8 cellular contexts compared by ENCODE assay signal in genomic region chr1:68819190-68819829, GRCh38.
DNase-seq lines count a peak whose midpoint lies in the region; ATAC-seq and TF ChIP-seq lines count a peak whose summit lies in the region.

No MANE protein-coding gene starts in this region.

- DNase-seq in HAP-1 (ENCODE audit: low spot score in 2 of 2), result peak; percentile 29 to 75
- peak; percentile 49 for DNase-seq in SK-MEL-5 (ENCODE audit: low read depth, low spot score)
- peak; percentile 35 for DNase-seq in iPS-NIHi11 (ENCODE audit: low spot score)
- DNase-seq in GOT3 (lab: John Stamatoyannopoulos, UW), result no peak
- DNase-seq in omental fat pad (ENCODE audit: low spot score), result no peak
- DNase-seq in activated T-helper 2 cell treated with anti-CD3 and anti-CD28 coated beads, Interferon-gamma antibody, Interleukin-2, Interleukin-4, amounts not matched to agents 10 μg/mL and 5 μg/mL and 100 μg/mL, durations not matched to agents 14 hours and 24 hours and 36 hours (ENCODE audit: low spot score), result no peak
- no peak for DNase-seq in middle frontal gyrus (ENCODE audit: extremely low spot score, low spot score)

- H3K4me3 Mint-ChIP-seq in activated T-helper 2 cell treated with anti-CD3 and anti-CD28 coated beads, Interferon-gamma antibody, Interleukin-2, Interleukin-4, amounts not matched to agents 10 μg/mL and 5 μg/mL and 100 μg/mL, durations not matched to agents 14 hours and 24 hours and 36 hours (ENCODE audit: low read depth), result no peak overlapping the region

- no peaks in the 10 kb centered on the region for H3K36me3 Mint-ChIP-seq in activated T-helper 2 cell treated with anti-CD3 and anti-CD28 coated beads, Interferon-gamma antibody, Interleukin-2, Interleukin-4, amounts not matched to agents 10 μg/mL and 5 μg/mL and 100 μg/mL, durations not matched to agents 14 hours and 24 hours and 36 hours (ENCODE audit: low read depth)

- no peaks in the 10 kb centered on the region for H3K27me3 Mint-ChIP-seq in activated T-helper 2 cell treated with anti-CD3 and anti-CD28 coated beads, Interferon-gamma antibody, Interleukin-2, Interleukin-4, amounts not matched to agents 10 μg/mL and 5 μg/mL and 100 μg/mL, durations not matched to agents 14 hours and 24 hours and 36 hours (ENCODE audit: low read depth)

- H3K36me3 ChIP-seq in HAP-1 (replicated peaks), result no peaks in the 10 kb centered on the region

- TF ChIP-seq CTCF in C4-2B (conservative IDR thresholded peaks at IDR 0.05) (peak; percentile 77), omental fat pad (IDR thresholded peaks at IDR 0.05) (no peak)

- peaks cover 9% of the 10 kb centered on the region for H3K9me3 Mint-ChIP-seq in activated T-helper 2 cell treated with anti-CD3 and anti-CD28 coated beads, Interferon-gamma antibody, Interleukin-2, Interleukin-4, amounts not matched to agents 10 μg/mL and 5 μg/mL and 100 μg/mL, durations not matched to agents 14 hours and 24 hours and 36 hours

- no peaks in the 10 kb centered on the region for H3K4me1 Mint-ChIP-seq in activated T-helper 2 cell treated with anti-CD3 and anti-CD28 coated beads, Interferon-gamma antibody, Interleukin-2, Interleukin-4, amounts not matched to agents 10 μg/mL and 5 μg/mL and 100 μg/mL, durations not matched to agents 14 hours and 24 hours and 36 hours (ENCODE audit: low read depth)

- ATAC-seq in omental fat pad (ENCODE audit: low FRiP score), result no peak

- 0 out of 2 replicates have a peak, but pooled peaks cover 2% of the 10 kb centered on the region for H3K9me3 ChIP-seq in HAP-1

- H3K27ac Mint-ChIP-seq in activated T-helper 2 cell treated with anti-CD3 and anti-CD28 coated beads, Interferon-gamma antibody, Interleukin-2, Interleukin-4, amounts not matched to agents 10 μg/mL and 5 μg/mL and 100 μg/mL, durations not matched to agents 14 hours and 24 hours and 36 hours, result no peak overlapping the region

- intact Hi-C loops in activated T-helper 2 cell treated with anti-CD3 and anti-CD28 coated beads, Interferon-gamma antibody, Interleukin-2, Interleukin-4, amounts not matched to agents 10 μg/mL and 5 μg/mL and 100 μg/mL, durations not matched to agents 14 hours and 24 hours and 36 hours (cut with micrococcal nuclease), result no loop called here

- H3K27ac ChIP-seq in C4-2B, result no peak overlapping the region

- in situ Hi-C loops in HAP-1 (cut with MboI; ENCODE audit: low sequenced_read_pairs) (no loop called here), SK-MEL-5 (cut with HindIII; ENCODE audit: low pct_unique_long_range_greater_than_20kb, low sequenced_read_pairs) (no loop called here)

- no peaks in the 10 kb centered on the region for H3K27me3 ChIP-seq in HAP-1 (ENCODE audit: low read depth)

- peaks cover 3% of the 10 kb centered on the region for H3K4me1 ChIP-seq in HAP-1

- H3K4me3 ChIP-seq in HAP-1, result no peak overlapping the region

Comparison
In these comparisons a context has a peak if more than half of its experiments do, and no peak if none do; other contexts are left out.
1. DNase-seq: peak in HAP-1 (2 of 2), SK-MEL-5 (single experiment) and iPS-NIHi11 (single experiment); none in GOT3 (single experiment), omental fat pad (single experiment), activated T-helper 2 cell treated with anti-CD3 and anti-CD28 coated beads, Interferon-gamma antibody, Interleukin-2, Interleukin-4, amounts not matched to agents 10 μg/mL and 5 μg/mL and 100 μg/mL, durations not matched to agents 14 hours and 24 hours and 36 hours (single experiment) and middle frontal gyrus (single experiment).